17 cellular contexts compared by ENCODE assay signal in the genomic region with DNA sequence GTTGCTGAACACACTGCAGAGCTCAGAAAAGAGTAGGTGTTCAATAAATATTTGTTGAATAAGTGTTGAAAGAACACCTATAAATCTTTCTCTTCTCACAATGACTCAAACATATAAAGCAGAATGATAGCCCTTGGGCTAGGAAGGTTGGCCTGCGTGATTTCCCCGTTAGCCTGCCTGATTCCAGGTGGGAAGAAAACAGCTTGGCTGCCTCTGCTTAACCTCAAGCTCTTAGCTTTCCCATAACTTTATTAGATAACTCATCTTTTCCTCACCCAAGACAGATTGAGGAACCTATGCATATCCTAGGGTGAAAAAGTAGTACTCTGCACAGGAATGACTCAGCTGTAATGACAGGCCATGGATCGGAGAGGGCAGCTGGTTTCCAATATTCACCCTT.
DNase-seq lines count a peak whose midpoint lies in the region; ATAC-seq, FAIRE-seq and TF ChIP-seq lines count a peak whose summit lies in the region.
"Had no signal": no experiment of that assay in that cellular context is flagged by ENCODE, and none has a peak within 500 bp of the region (broad histone marks: within the 10 kb centered on the region; RNA-seq: fewer than 3 reads in every experiment).

No MANE protein-coding gene starts in this region.

- H3K27me3 ChIP-seq in PC-9 (ENCODE audit: insufficient read depth, low read depth) (no peaks in the 10 kb centered on the region), gastroesophageal sphincter (no peaks in the 10 kb centered on the region), SK-N-SH (ENCODE audit: insufficient read depth) (no peaks in the 10 kb centered on the region)
- H3K27me3 ChIP-seq: BLaER1, SJCRH30 had no signal

- H3K4me3 ChIP-seq in PC-9: no peak overlapping the region
- no peak overlapping the region for H3K4me3 ChIP-seq in gastroesophageal sphincter
- no peak overlapping the region for H3K4me3 ChIP-seq in SK-N-SH (ENCODE audit: low read depth in 2 of 2, low read length in 1 of 2)
- H3K4me3 ChIP-seq: BLaER1, SJCRH30 had no signal

- no peak overlapping the region for H3K27ac ChIP-seq in PC-9
- H3K27ac ChIP-seq in gastroesophageal sphincter: peak overlapping the region in 1 of 4 donors; percentile 32
- no peak overlapping the region for H3K27ac ChIP-seq in SK-N-SH (ENCODE audit: low read depth in 2 of 2, low read length in 1 of 2)
- H3K27ac ChIP-seq: BLaER1, SJCRH30 had no signal

- H3K9ac ChIP-seq in SK-N-SH: no peak overlapping the region
- H3K9ac ChIP-seq: BLaER1 had no signal

- H3K9me3 ChIP-seq in PC-9 (ENCODE audit: insufficient read depth, low read depth) (0 out of 2 replicates have a peak, but pooled peaks cover 4% of the 10 kb centered on the region), gastroesophageal sphincter (no peaks in the 10 kb centered on the region), SK-N-SH (no peaks in the 10 kb centered on the region)
- H3K9me3 ChIP-seq: BLaER1, SJCRH30 had no signal

- peaks cover 24% of the 10 kb centered on the region for H3K4me1 ChIP-seq in PC-9 (replicated peaks; ENCODE audit: insufficient read depth)
- peaks cover 0 to 24% (median 0%) of the 10 kb centered on the region in 3 donors for H3K4me1 ChIP-seq in gastroesophageal sphincter
- H3K4me1 ChIP-seq in SK-N-SH (ENCODE audit: control insufficient read depth in 1 of 2, insufficient read depth in 2 of 2, low read depth in 1 of 2, low read length in 1 of 2): no peaks in the 10 kb centered on the region
- H3K4me1 ChIP-seq: BLaER1, SJCRH30 had no signal

- 85 to 93% methylated on average over 3 of the region's 3 CpGs for WGBS in gastroesophageal sphincter (ENCODE audit: low coverage in 1 of 2), 2 donors
- 16% methylated on average over 3 of the region's 3 CpGs for WGBS in SK-N-SH (ENCODE audit: low lambda C conversion rate)

- TF ChIP-seq EP300 in gastroesophageal sphincter (IDR thresholded peaks at IDR 0.05): no peak
- TF ChIP-seq EP300 in SK-N-SH (IDR thresholded peaks at IDR 0.05; ENCODE audit: borderline replicate concordance in 1 of 2, low read depth in 1 of 2, low read length in 1 of 2): no peak

- POLR2A ChIA-PET in PC-9 (lab: Charles Lee; ENCODE audit: unreplicated experiment): no interaction called here
- POLR2A ChIA-PET in SK-N-SH (lab: Yijun Ruan, JAX): no interaction called here

- intact Hi-C loops in PC-9 (cut with micrococcal nuclease; ENCODE audit: unreplicated experiment): loop anchor here (5.0 kb wide), 3 partner anchors 45 to 315 kb away; no protein-coding TSS in a partner anchor

- FAIRE-seq in HTR-8/SVneo (lab: Jason Lieb, UNC) (no peak), D721Med (lab: Jason Lieb, UNC) (no peak)
- FAIRE-seq: GM12891, RCC 7860 had no signal

- ATAC-seq in esophagus mucosa (peak; percentile 42), gastroesophageal sphincter (no peak)

- CTCF ChIA-PET in PC-9 (lab: Charles Lee) (no interaction called here), SK-N-SH (lab: Yijun Ruan, JAX) (interaction anchor here (1.0 kb wide), 1 partner anchor 12 kb away, joined by 3 read pairs; no protein-coding TSS in a partner anchor)

- H3K9me2 ChIP-seq in PC-9 (ENCODE audit: insufficient read depth) (no peaks in the 10 kb centered on the region), SK-N-SH (no peaks in the 10 kb centered on the region)

- TF ChIP-seq RAD21 in SK-N-SH (IDR thresholded peaks at IDR 0.05; ENCODE audit: low read length): no peak

- no peak for TF ChIP-seq CTCF in PC-9 (conservative IDR thresholded peaks at IDR 0.05)
- TF ChIP-seq CTCF in gastroesophageal sphincter (IDR thresholded peaks at IDR 0.05): no peak
- no peak for TF ChIP-seq CTCF in SK-N-SH (IDR thresholded peaks at IDR 0.05)
- no peak for TF ChIP-seq CTCF in D721Med (IDR thresholded peaks at IDR 0.05; ENCODE audit: insufficient read depth, missing control alignments)

- H3F3A ChIP-seq in PC-9 (ENCODE audit: insufficient read depth, low read depth): peaks cover 10% of the 10 kb centered on the region; the same call in 1 of the 2 replicates
- H3F3A ChIP-seq in SK-N-SH (replicated peaks; ENCODE audit: insufficient read depth): no peaks in the 10 kb centered on the region

- no peaks in the 10 kb centered on the region for H3K79me2 ChIP-seq in PC-9 (ENCODE audit: low read depth)
- H3K79me2 ChIP-seq in SK-N-SH (ENCODE audit: insufficient read depth): no peaks in the 10 kb centered on the region

- H2AFZ ChIP-seq in PC-9 (no peak overlapping the region), SK-N-SH (ENCODE audit: low read depth) (no peak overlapping the region)

- peak overlapping the region; percentile 29; the same call in 1 of the 2 replicates for H3K4me2 ChIP-seq in PC-9
- H3K4me2 ChIP-seq in SK-N-SH: no peak overlapping the region
- H3K4me2 ChIP-seq: BLaER1 had no signal

- DNase-seq in A172 (ENCODE audit: low spot score): peak; percentile 15
- peak; percentile 8 for DNase-seq in HTR-8/SVneo (ENCODE audit: insufficient read length, low spot score)
- DNase-seq in PC-9: peak in 1 of 2 experiments; percentile 62
- DNase-seq in SK-N-SH: no peak
- no peak for DNase-seq in D721Med (ENCODE audit: insufficient read length, low spot score)
- DNase-seq: CD8-positive, alpha-beta memory T cell; DMS 273 treated with DMSO at 0.1 percent for 48 hours; H9; NCI-H1694; NCI-H524 treated with DMSO at 0.1 percent for 48 hours; SJCRH30; SW 1271 had no signal

- H4K20me1 ChIP-seq in PC-9 (ENCODE audit: insufficient read depth) (no peaks in the 10 kb centered on the region), SK-N-SH (ENCODE audit: insufficient read depth) (no peaks in the 10 kb centered on the region)
- H4K20me1 ChIP-seq: BLaER1 had no signal

- no peak for TF ChIP-seq POLR2A in gastroesophageal sphincter (IDR thresholded peaks at IDR 0.05)

- BruUV-seq in PC-9 (replicated peaks; lab: Mats Ljungman, UMichigan): no TSS peak

- H3K36me3 ChIP-seq in PC-9 (ENCODE audit: low read depth): no peaks in the 10 kb centered on the region
- no peaks in the 10 kb centered on the region for H3K36me3 ChIP-seq in gastroesophageal sphincter
- no peaks in the 10 kb centered on the region for H3K36me3 ChIP-seq in SK-N-SH (replicated peaks in 1 of 2; ENCODE audit: control insufficient read depth in 1 of 2, insufficient read depth in 2 of 2, low read length in 1 of 2)
- H3K36me3 ChIP-seq: BLaER1, SJCRH30 had no signal

TF ChIP-seq in SK-N-SH, 30 proteins besides CTCF, POLR2A, EP300 and RAD21:
- TF ChIP-seq IRF3 (IDR thresholded peaks at IDR 0.05; ENCODE audit: low read depth, low read length) (no peak), MEF2A (IDR thresholded peaks at IDR 0.05; ENCODE audit: borderline replicate concordance, low read depth) (no peak), POLR2AphosphoS5 (IDR thresholded peaks at IDR 0.05; ENCODE audit: low read depth, low read length) (no peak), TCF12 (IDR thresholded peaks at IDR 0.05) (no peak)

Comparison
In these comparisons a context has a peak if more than half of its experiments do, and no peak if none do; other contexts are left out.
1. DNase-seq: peak in A172 (single experiment) and HTR-8/SVneo (single experiment); none in SK-N-SH (single experiment) and D721Med (single experiment).